ENCODE assay signal across 21 cellular contexts in the genomic region with DNA sequence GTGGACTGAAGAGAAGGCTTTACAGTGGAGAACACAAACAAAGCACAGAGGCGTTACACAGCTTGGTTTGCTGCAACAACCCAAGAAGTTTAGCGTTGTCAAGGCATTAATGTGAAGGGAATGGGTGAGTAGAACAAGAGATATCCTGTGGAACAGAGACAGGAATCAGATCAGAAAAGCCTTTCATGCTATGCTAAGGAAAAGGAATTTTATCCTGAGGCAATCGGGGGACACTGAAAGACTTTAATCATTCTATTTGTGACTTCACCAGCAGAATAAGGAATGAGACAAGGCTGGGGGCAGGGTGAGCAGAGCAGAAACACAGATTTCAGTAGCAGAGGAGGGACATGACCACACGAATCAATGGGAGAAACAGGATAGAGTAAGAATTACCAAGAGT.
DNase-seq lines count a peak whose midpoint lies in the region; ATAC-seq and TF ChIP-seq lines count a peak whose summit lies in the region.
"Had no signal": no experiment of that assay in that cellular context is flagged by ENCODE, and none has a peak within 500 bp of the region (broad histone marks: within the 10 kb centered on the region; RNA-seq: fewer than 3 reads in every experiment).

No MANE protein-coding gene starts in this region.

- no peak overlapping the region for H3K27ac ChIP-seq in IMR-90 (ENCODE audit: insufficient read depth, low read length)
- peak overlapping the region; percentile 58 for H3K27ac ChIP-seq in neural progenitor cell
- H3K27ac ChIP-seq: GM23248, SK-N-MC had no signal

- no peak overlapping the region for H2AK9ac ChIP-seq in IMR-90 (replicated peaks; ENCODE audit: low read depth, low read length, poor library complexity)

- CTCF ChIA-PET in IMR-90 (lab: Yijun Ruan, JAX) = interaction anchor here (0.6 kb wide), 1 partner anchor 299 kb away, joined by 3 read pairs; no protein-coding TSS in a partner anchor

- H2BK20ac ChIP-seq in IMR-90 (ENCODE audit: low read depth, low read length) = peak overlapping the region; percentile 32; the same call in 1 of the 2 replicates

- TF ChIP-seq CTCF in IMR-90 (conservative IDR thresholded peaks at IDR 0.05; ENCODE audit: low read depth, low read length) (no peak), neural progenitor cell (IDR thresholded peaks at IDR 0.05) (no peak)

- POLR2A ChIA-PET in IMR-90 (lab: Charles Lee; ENCODE audit: unreplicated experiment) = no interaction called here

- H2AK5ac ChIP-seq in IMR-90 (ENCODE audit: low read depth, low read length) = peak overlapping the region; percentile 5; the same call in 1 of the 2 replicates

- H3K9me1 ChIP-seq in IMR-90 (ENCODE audit: insufficient read depth, low read length) = no peaks in the 10 kb centered on the region

- no peak overlapping the region for H2AFZ ChIP-seq in IMR-90 (replicated peaks; ENCODE audit: low read length, poor library complexity)
- no peak overlapping the region for H2AFZ ChIP-seq in neural progenitor cell (replicated peaks)
- H2AFZ ChIP-seq: GM23248 had no signal

- H3K4me2 ChIP-seq in IMR-90 (ENCODE audit: low read depth, low read length) (no peak overlapping the region), neural progenitor cell (no peak overlapping the region)

- no peak overlapping the region for H4K91ac ChIP-seq in IMR-90 (ENCODE audit: insufficient read depth, low read depth, low read length)

- H3K4me1 Mint-ChIP-seq in neural progenitor cell = no peaks in the 10 kb centered on the region

- H3K27me3 ChIP-seq in IMR-90 (ENCODE audit: control insufficient read depth, insufficient read depth, low read length) = no peaks in the 10 kb centered on the region
- H3K27me3 ChIP-seq in neural progenitor cell = no peaks in the 10 kb centered on the region
- H3K27me3 ChIP-seq: BE2C had no signal

- H2BK120ac ChIP-seq in IMR-90 (ENCODE audit: low read depth, low read length) = 0 out of 2 replicates have a peak overlapping the region, but pooled peaks have one; percentile 32

- H3K9me3 Mint-ChIP-seq in neural progenitor cell = no peaks in the 10 kb centered on the region

- no peaks in the 10 kb centered on the region for H3K36me3 Mint-ChIP-seq in neural progenitor cell

- H3K56ac ChIP-seq in IMR-90 (ENCODE audit: extremely low read depth, insufficient read depth, low read length) = no peak overlapping the region

- no peak for TF ChIP-seq RAD21 in IMR-90 (IDR thresholded peaks at IDR 0.05; ENCODE audit: low read length)

- no peak overlapping the region for H3K14ac ChIP-seq in IMR-90 (replicated peaks; ENCODE audit: low read depth, low read length)

- dilution Hi-C loops in IMR-90 (cut with HindIII; ENCODE audit: low sequenced_read_pairs, unreplicated experiment) = no loop called here

- H3K4me1 ChIP-seq in IMR-90 (ENCODE audit: control insufficient read depth, insufficient read depth, low read length) (no peaks in the 10 kb centered on the region), neural progenitor cell (no peaks in the 10 kb centered on the region)
- H3K4me1 ChIP-seq: BE2C had no signal

- no TSS peak for BruUV-seq in IMR-90 (replicated peaks; lab: Mats Ljungman, UMichigan)

- H4K8ac ChIP-seq in IMR-90 (ENCODE audit: low read depth in 2 of 2, low read length in 2 of 2) = 0 out of 4 replicates have a peak overlapping the region, but pooled peaks of 1 of the 2 experiments have one; percentile 57

- H3K9me3 ChIP-seq in IMR-90 (ENCODE audit: control insufficient read depth, insufficient read depth, low read length) (no peaks in the 10 kb centered on the region), neural progenitor cell (ENCODE audit: low read depth) (no peaks in the 10 kb centered on the region)
- H3K9me3 ChIP-seq: BE2C had no signal

- H4K5ac ChIP-seq in IMR-90 (ENCODE audit: low read depth, low read length) = peak overlapping the region; percentile 36; the same call in 1 of the 2 replicates

- H3K36me3 ChIP-seq in IMR-90 (ENCODE audit: control insufficient read depth, insufficient read depth, low read length) (no peaks in the 10 kb centered on the region), neural progenitor cell (no peaks in the 10 kb centered on the region)
- H3K36me3 ChIP-seq: BE2C had no signal

- intact Hi-C loops in IMR-90 (cut with micrococcal nuclease) = no loop called here

- H4K20me1 ChIP-seq in IMR-90 (ENCODE audit: insufficient read depth, low read length) (no peaks in the 10 kb centered on the region), neural progenitor cell (ENCODE audit: low read depth) (no peaks in the 10 kb centered on the region)

- peak overlapping the region; percentile 45; the same call in 2 of the 3 replicates for H2BK15ac ChIP-seq in IMR-90 (ENCODE audit: low read depth, low read length)

- no peak overlapping the region for H3K4ac ChIP-seq in IMR-90 (ENCODE audit: low read depth, low read length)

- DNase-seq in EL = peak; percentile 25
- no peak for DNase-seq in IMR-90
- DNase-seq in epidermal melanocyte (ENCODE audit: insufficient read length, low spot score) = peak; percentile 27
- no peak for DNase-seq in neural progenitor cell (ENCODE audit: low spot score)
- DNase-seq: BE2C, COR-L47, DND-41, GM23248, MM.1S, NCI-H1048, NCI-H1417 treated with DMSO at 0.1 percent for 48 hours, NCI-H187, NCI-H446, NCI-H526 treated with DMSO at 0.1 percent for 48 hours, RPMI8226, SHP77 had no signal

- H3F3A ChIP-seq in neural progenitor cell (ENCODE audit: low read depth) = no peaks in the 10 kb centered on the region

- no peaks in the 10 kb centered on the region for H3K79me1 ChIP-seq in IMR-90 (ENCODE audit: low read depth in 1 of 2, low read length in 2 of 2)

- H3K18ac ChIP-seq in IMR-90 (ENCODE audit: low read depth, low read length) = peak overlapping the region; percentile 76; the same call in 1 of the 2 replicates

- H3K9ac ChIP-seq in IMR-90 (ENCODE audit: low read depth, low read length) (no peak overlapping the region), neural progenitor cell (no peak overlapping the region)
- H3K9ac ChIP-seq: GM23248 had no signal

- H3K27ac Mint-ChIP-seq in neural progenitor cell = no peak overlapping the region

- WGBS in IMR-90 (ENCODE audit: extremely low coverage in 2 of 2, insufficient read length in 1 of 2), 2 experiments = 90% methylated on average over 2 of the region's 4 CpGs; no CpG with 5 or more reads in 1 of the 2 experiments

- H3K27me3 Mint-ChIP-seq in neural progenitor cell (ENCODE audit: insufficient read depth, low read depth) = no peaks in the 10 kb centered on the region

- no peak overlapping the region for H3K4me3 Mint-ChIP-seq in neural progenitor cell

- H3K4me3 ChIP-seq in IMR-90 (ENCODE audit: insufficient read depth, low read depth, low read length) = no peak overlapping the region
- no peak overlapping the region for H3K4me3 ChIP-seq in neural progenitor cell
- H3K4me3 ChIP-seq: GM23248, K562, SK-N-MC had no signal

- in situ Hi-C loops in IMR-90 (cut with MboI; ENCODE audit: low sequenced_read_pairs) = loop anchor here (25.0 kb wide), 2 partner anchors 312 to 788 kb away; no protein-coding TSS in a partner anchor

- H3K23ac ChIP-seq in IMR-90 (ENCODE audit: low read depth, low read length) = no peak overlapping the region

- TF ChIP-seq POLR2A in IMR-90 (IDR thresholded peaks at IDR 0.05; ENCODE audit: low read depth, low read length) = no peak

- no peak overlapping the region for H2BK5ac ChIP-seq in IMR-90 (ENCODE audit: low read depth, low read length, poor library complexity, severe bottlenecking)

- no peaks in the 10 kb centered on the region for H3K79me2 ChIP-seq in neural progenitor cell (ENCODE audit: low read depth)

- no peak for ATAC-seq in IMR-90 (ENCODE audit: low read depth)
- ATAC-seq in GM18511 (IDR thresholded peaks at IDR 0.05; ENCODE audit: unreplicated experiment) = no peak
- ATAC-seq in HG02610 (IDR thresholded peaks at IDR 0.05; ENCODE audit: unreplicated experiment) = no peak
- no peak for ATAC-seq in HG02623 (IDR thresholded peaks at IDR 0.05; ENCODE audit: unreplicated experiment)
- ATAC-seq: K562 had no signal

TF ChIP-seq in IMR-90, 13 proteins besides CTCF, POLR2A, EP300 and RAD21:
- TF ChIP-seq CHD1 (IDR thresholded peaks at IDR 0.05; ENCODE audit: low read depth, low read length) = no peak
- no peak for TF ChIP-seq RCOR1 (IDR thresholded peaks at IDR 0.05; ENCODE audit: insufficient replicate concordance, low read length)
- TF ChIP-seq FOS (IDR thresholded peaks at IDR 0.05; ENCODE audit: low read depth, low read length) = no peak

Comparison
In these comparisons a context has a peak if more than half of its experiments do, and no peak if none do; other contexts are left out.
1. DNase-seq: peak in EL (single experiment) and epidermal melanocyte (single experiment); none in IMR-90 (single experiment) and neural progenitor cell (single experiment).